Comparison of ENCODE assay signal across 8 cellular contexts in the genomic region with DNA sequence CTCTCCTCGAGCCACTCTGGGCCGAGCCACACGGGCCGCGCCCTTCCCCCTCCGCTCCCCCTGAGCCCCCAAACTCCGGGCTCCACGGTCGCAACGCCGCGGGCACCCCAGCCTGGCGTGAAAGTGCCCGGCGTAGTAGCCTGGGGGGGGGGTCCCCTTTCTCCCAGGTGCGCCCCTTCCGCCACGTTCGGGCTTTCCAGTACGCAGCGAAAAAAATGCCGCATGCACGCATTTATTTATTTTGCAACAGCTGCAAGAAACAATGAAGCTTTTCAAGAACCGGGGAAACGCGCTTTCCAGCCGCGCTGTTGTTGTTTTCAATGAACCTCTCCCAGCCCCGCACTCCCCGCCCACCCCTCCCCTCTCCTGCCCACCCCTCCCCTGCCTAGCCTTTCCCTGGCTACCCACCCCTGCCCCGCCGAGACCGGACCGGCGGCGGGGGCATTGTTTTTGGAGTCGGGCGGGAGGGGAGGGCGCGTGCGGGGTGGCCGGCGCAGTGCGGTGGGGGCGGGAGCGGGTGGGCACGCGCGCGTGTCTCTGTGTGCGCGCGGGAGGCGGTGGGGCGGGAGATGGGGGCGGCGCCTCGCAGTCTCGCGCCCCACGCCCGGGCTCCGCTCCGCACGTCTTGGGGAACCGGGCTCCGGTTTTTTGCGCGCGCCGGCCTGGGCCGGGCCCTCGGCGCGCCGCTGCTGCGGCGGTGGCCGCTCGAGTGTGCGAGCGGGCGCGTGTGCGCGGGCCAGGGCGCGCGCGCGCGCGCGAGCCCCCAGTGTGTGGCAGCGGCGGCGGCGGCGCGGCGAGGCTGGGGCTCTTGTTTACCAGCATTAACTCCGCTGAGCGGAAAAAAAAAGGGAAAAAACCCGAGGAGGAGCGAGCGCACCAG. TPM values are rescaled to one million over a fixed set of nuclear protein-coding genes. Genes with fewer than 3 reads are reported as not detected.
DNase-seq lines count a peak whose midpoint lies in the region; ATAC-seq and TF ChIP-seq lines count a peak whose summit lies in the region.

Gene IGF1R (plus strand): TSS at position 766 of the 880 bp plus-strand sequence. CDS start 1,043 bp downstream, outside the sequence.

- H3K27ac Mint-ChIP-seq in nephron, result peak within 1 kb of the TSS; percentile 78 to 99 (median 96)

- H3K36me3 Mint-ChIP-seq in nephron (ENCODE audit: low read depth), result no peaks in the 10 kb centered on the region

- peaks cover 23% of the 10 kb centered on the region for H3K27me3 Mint-ChIP-seq in nephron (ENCODE audit: low read depth)

- H3K4me1 Mint-ChIP-seq in nephron, result peaks cover 19% of the 10 kb centered on the region

- H3K4me3 Mint-ChIP-seq in nephron, result peak within 1 kb of the TSS; percentile 90 to 95 (median 92)

- TF ChIP-seq CTCF in RWPE2 (IDR thresholded peaks at IDR 0.05; ENCODE audit: poor library complexity, severe bottlenecking), result peak; percentile 88
- TF ChIP-seq CTCF in fibroblast of the aortic adventitia (IDR thresholded peaks at IDR 0.05; ENCODE audit: insufficient read depth, low read length), result no peak
- peak in 2 of 3 experiments; percentile 18 to 27 for TF ChIP-seq CTCF in nephron (IDR thresholded peaks at IDR 0.05; ENCODE audit: unreplicated experiment in 3 of 3)

- peak; percentile 71 for ATAC-seq in GM21717 (IDR thresholded peaks at IDR 0.05; ENCODE audit: unreplicated experiment)
- peak; percentile 26 for ATAC-seq in RWPE2 (ENCODE audit: low read depth)
- ATAC-seq in stimulated activated naive CD8-positive, alpha-beta T cell treated with anti-CD3 and anti-CD28 coated beads, Interleukin-15, Interleukin-2, amounts not matched to agents 100 U/mL and 50 U/mL, for 24 hours, result peak; percentile 72

- no peaks in the 10 kb centered on the region for H3K36me3 ChIP-seq in RWPE2 (ENCODE audit: low read depth)

- H3K9me3 ChIP-seq in RWPE2 (ENCODE audit: severe bottlenecking), result no peaks in the 10 kb centered on the region

- H3K27ac ChIP-seq in RWPE2 (ENCODE audit: poor library complexity, severe bottlenecking), result peak within 1 kb of the TSS; percentile 85

- peak; percentile 78 for DNase-seq in DMS114 treated with DMSO at 0.1 percent for 48 hours (lab: John Stamatoyannopoulos, UW; ENCODE audit: unreplicated experiment)
- peak; percentile 30 for DNase-seq in KG1 (lab: John Stamatoyannopoulos, UW)
- DNase-seq in RWPE2 (ENCODE audit: low spot score), result peak; percentile 89
- peak; percentile 76 for DNase-seq in activated T-helper 9 cell treated with anti-CD3 and anti-CD28 coated beads, Interleukin-2, amount 50 U/mL, for 16 hours (ENCODE audit: low read depth)
- peak; percentile 81 for DNase-seq in fibroblast of the aortic adventitia (ENCODE audit: low read depth)
- DNase-seq in stimulated activated naive CD8-positive, alpha-beta T cell treated with anti-CD3 and anti-CD28 coated beads, Interleukin-15, Interleukin-2, amounts not matched to agents 100 U/mL and 50 U/mL, for 24 hours, result peak; percentile 88

- no peaks in the 10 kb centered on the region for H3K9me3 Mint-ChIP-seq in nephron

- no peaks in the 10 kb centered on the region for H3K27me3 ChIP-seq in RWPE2 (ENCODE audit: insufficient read depth, poor library complexity, severe bottlenecking)

- peak within 1 kb of the TSS; percentile 96 for H3K4me3 ChIP-seq in RWPE2 (ENCODE audit: severe bottlenecking)
- peak within 1 kb of the TSS; percentile 87 for H3K4me3 ChIP-seq in fibroblast of the aortic adventitia (ENCODE audit: low read depth, low read length)

- peaks cover 12% of the 10 kb centered on the region for H3K4me1 ChIP-seq in RWPE2 (ENCODE audit: insufficient read depth, poor library complexity, severe bottlenecking)

RNA-seq across cellular contexts. Expression of gene IGF1R, which starts in this region (rescaled TPM):
- total RNA-seq in fibroblast of the aortic adventitia (ENCODE audit: low replicate concordance), result 13.2 and 45.6 TPM in 2 replicates

Comparison
In these comparisons a context has a peak if more than half of its experiments do, and no peak if none do; other contexts are left out.
1. Peak in every context shown above with its lines: DNase-seq, ATAC-seq, H3K4me3 ChIP-seq and H3K27ac ChIP-seq.
2. DNase-seq: peak in every context shown above with its lines; median percentile 89 in RWPE2; 88 in stimulated activated naive CD8-positive, alpha-beta T cell treated with anti-CD3 and anti-CD28 coated beads, Interleukin-15, Interleukin-2, amounts not matched to agents 100 U/mL and 50 U/mL, for 24 hours; 81 in fibroblast of the aortic adventitia; 78 in DMS114 treated with DMSO at 0.1 percent for 48 hours; 76 in activated T-helper 9 cell treated with anti-CD3 and anti-CD28 coated beads, Interleukin-2, amount 50 U/mL, for 16 hours; 30 in KG1.